17 cellular contexts compared by ENCODE assay signal in genomic region chr3:169618894-169619792, GRCh38. TPM values are rescaled to one million over a fixed set of nuclear protein-coding genes. Genes with fewer than 3 reads are reported as not detected.
DNase-seq lines count a peak whose midpoint lies in the region; ATAC-seq, FAIRE-seq and TF ChIP-seq lines count a peak whose summit lies in the region.
"Had no signal": no experiment of that assay in that cellular context is flagged by ENCODE, and none has a peak within 500 bp of the region (broad histone marks: within the 10 kb centered on the region; RNA-seq: fewer than 3 reads in every experiment).

No MANE protein-coding gene starts in this region.

- no peaks in the 10 kb centered on the region for H3K9me3 ChIP-seq in gastroesophageal sphincter
- H3K9me3 ChIP-seq in skeletal muscle satellite cell (replicated peaks; ENCODE audit: low read length): no peaks in the 10 kb centered on the region
- H3K9me3 ChIP-seq in MG63: no peaks in the 10 kb centered on the region
- H3K9me3 ChIP-seq: BLaER1 had no signal

- TF ChIP-seq POLR2A in gastroesophageal sphincter (IDR thresholded peaks at IDR 0.05): no peak

- no peak for TF ChIP-seq EP300 in gastroesophageal sphincter (IDR thresholded peaks at IDR 0.05)

- no peak overlapping the region for H3K4me3 Mint-ChIP-seq in activated CD8-positive, alpha-beta memory T cell treated with anti-CD3 and anti-CD28 coated beads, Interleukin-2, amount 10 ng/mL, durations not matched to agents 7 days and 5 days
- H3K4me3 Mint-ChIP-seq: activated CD4-positive, alpha-beta memory T cell treated with anti-CD3 and anti-CD28 coated beads for 36 hours; activated T-helper 17 cell treated with anti-CD3 and anti-CD28 coated beads, Interleukin-2, amount 50 U/mL, for 72 hours; stimulated activated memory B cell treated with anti-CD40 and anti-IgM and Interleukin-4, amounts not matched to agents 10 μg/mL and 1 μg/mL and 100 μg/mL, for 72 hours had no signal

- WGBS in gastroesophageal sphincter (ENCODE audit: low coverage in 1 of 2), 2 donors: 51 to 64% methylated on average over 11 to 13 of the region's 14 CpGs

- CTCF ChIA-PET in activated CD8-positive, alpha-beta memory T cell treated with anti-CD3 and anti-CD28 coated beads, Interleukin-2, amount 10 ng/mL, durations not matched to agents 7 days and 5 days (lab: Charles Lee): no interaction called here

- no peaks in the 10 kb centered on the region for H3K36me3 Mint-ChIP-seq in activated CD8-positive, alpha-beta memory T cell treated with anti-CD3 and anti-CD28 coated beads, Interleukin-2, amount 10 ng/mL, durations not matched to agents 7 days and 5 days
- H3K36me3 Mint-ChIP-seq: activated CD4-positive, alpha-beta memory T cell treated with anti-CD3 and anti-CD28 coated beads for 36 hours; stimulated activated memory B cell treated with anti-CD40 and anti-IgM and Interleukin-4, amounts not matched to agents 10 μg/mL and 1 μg/mL and 100 μg/mL, for 72 hours had no signal

- H3K27me3 Mint-ChIP-seq in activated CD8-positive, alpha-beta memory T cell treated with anti-CD3 and anti-CD28 coated beads, Interleukin-2, amount 10 ng/mL, durations not matched to agents 7 days and 5 days: peaks cover 12% of the 10 kb centered on the region

- H3K27ac Mint-ChIP-seq in activated CD8-positive, alpha-beta memory T cell treated with anti-CD3 and anti-CD28 coated beads, Interleukin-2, amount 10 ng/mL, durations not matched to agents 7 days and 5 days: no peak overlapping the region
- H3K27ac Mint-ChIP-seq: activated CD4-positive, alpha-beta memory T cell treated with anti-CD3 and anti-CD28 coated beads for 36 hours; activated T-helper 17 cell treated with anti-CD3 and anti-CD28 coated beads, Interleukin-2, amount 50 U/mL, for 72 hours; stimulated activated memory B cell treated with anti-CD40 and anti-IgM and Interleukin-4, amounts not matched to agents 10 μg/mL and 1 μg/mL and 100 μg/mL, for 72 hours had no signal

- DNase-seq in NCI-H1105 (lab: John Stamatoyannopoulos, UW) (peak; percentile 80), NCI-H69 (lab: John Stamatoyannopoulos, UW) (peak; percentile 94), MG63 (no peak), frontal cortex (ENCODE audit: low spot score in 2 of 2) (no peak), OCI-M2 (lab: John Stamatoyannopoulos, UW; ENCODE audit: unreplicated experiment) (no peak)
- no peak for DNase-seq in activated CD8-positive, alpha-beta memory T cell treated with anti-CD3 and anti-CD28 coated beads, Interleukin-2, amount 10 ng/mL, durations not matched to agents 7 days and 5 days
- DNase-seq: activated CD4-positive, alpha-beta memory T cell treated with anti-CD3 and anti-CD28 coated beads for 36 hours; DND-41; foreskin fibroblast; posterior cingulate gyrus; T-helper 9 cell had no signal

- peak overlapping the region in 2 of 4 donors; percentile 20 for H3K27ac ChIP-seq in gastroesophageal sphincter
- H3K27ac ChIP-seq: BLaER1 had no signal

- peaks cover 0 to 14% (median 0%) of the 10 kb centered on the region in 3 donors for H3K4me1 ChIP-seq in gastroesophageal sphincter
- no peaks in the 10 kb centered on the region for H3K4me1 ChIP-seq in skeletal muscle satellite cell (ENCODE audit: control insufficient read depth, insufficient read depth, low read length)
- H3K4me1 ChIP-seq: BLaER1 had no signal

- H3K9me3 Mint-ChIP-seq in activated CD8-positive, alpha-beta memory T cell treated with anti-CD3 and anti-CD28 coated beads, Interleukin-2, amount 10 ng/mL, durations not matched to agents 7 days and 5 days (ENCODE audit: low read depth): no peaks in the 10 kb centered on the region
- H3K9me3 Mint-ChIP-seq: activated CD4-positive, alpha-beta memory T cell treated with anti-CD3 and anti-CD28 coated beads for 36 hours; activated T-helper 17 cell treated with anti-CD3 and anti-CD28 coated beads, Interleukin-2, amount 50 U/mL, for 72 hours; stimulated activated memory B cell treated with anti-CD40 and anti-IgM and Interleukin-4, amounts not matched to agents 10 μg/mL and 1 μg/mL and 100 μg/mL, for 72 hours had no signal

- H3K4me3 ChIP-seq in gastroesophageal sphincter (no peak overlapping the region), skeletal muscle satellite cell (ENCODE audit: low read length) (no peak overlapping the region), MG63 (no peak overlapping the region)
- H3K4me3 ChIP-seq: BLaER1 had no signal

- H3K9ac ChIP-seq in skeletal muscle satellite cell (ENCODE audit: low read depth, low read length): no peak overlapping the region
- H3K9ac ChIP-seq: BLaER1 had no signal

- TF ChIP-seq CTCF in gastroesophageal sphincter (IDR thresholded peaks at IDR 0.05): no peak

- FAIRE-seq in frontal cortex (lab: Jason Lieb, UNC): no peak
- FAIRE-seq: islet of Langerhans had no signal

- H3K36me3 ChIP-seq in gastroesophageal sphincter: no peaks in the 10 kb centered on the region
- H3K36me3 ChIP-seq in skeletal muscle satellite cell (ENCODE audit: insufficient read depth, low read length): no peaks in the 10 kb centered on the region
- no peaks in the 10 kb centered on the region for H3K36me3 ChIP-seq in MG63
- H3K36me3 ChIP-seq: BLaER1 had no signal

- no peaks in the 10 kb centered on the region for H3K4me1 Mint-ChIP-seq in activated CD8-positive, alpha-beta memory T cell treated with anti-CD3 and anti-CD28 coated beads, Interleukin-2, amount 10 ng/mL, durations not matched to agents 7 days and 5 days
- H3K4me1 Mint-ChIP-seq: activated T-helper 17 cell treated with anti-CD3 and anti-CD28 coated beads, Interleukin-2, amount 50 U/mL, for 72 hours; stimulated activated memory B cell treated with anti-CD40 and anti-IgM and Interleukin-4, amounts not matched to agents 10 μg/mL and 1 μg/mL and 100 μg/mL, for 72 hours had no signal

- peak; percentile 34 for ATAC-seq in gastroesophageal sphincter
- ATAC-seq in activated CD8-positive, alpha-beta memory T cell treated with anti-CD3 and anti-CD28 coated beads, Interleukin-2, amount 10 ng/mL, durations not matched to agents 7 days and 5 days: no peak
- ATAC-seq: activated T-helper 17 cell treated with anti-CD3 and anti-CD28 coated beads, Interleukin-2, amount 50 U/mL, for 72 hours; stimulated activated memory B cell treated with anti-CD40 and anti-IgM and Interleukin-4, amounts not matched to agents 10 μg/mL and 1 μg/mL and 100 μg/mL, for 72 hours had no signal

- H3K4me2 ChIP-seq in skeletal muscle satellite cell (ENCODE audit: low read length): peak overlapping the region; percentile 47
- H3K4me2 ChIP-seq: BLaER1 had no signal

- H3K27me3 ChIP-seq in gastroesophageal sphincter (no peaks in the 10 kb centered on the region), skeletal muscle satellite cell (ENCODE audit: control insufficient read depth, insufficient read depth, low read length) (peaks cover 9% of the 10 kb centered on the region), MG63 (no peaks in the 10 kb centered on the region; the same call in 1 of the 2 replicates)
- H3K27me3 ChIP-seq: BLaER1 had no signal

RNA-seq across cellular contexts. Expression of gene MECOM, which starts 44.4 kb away (rescaled TPM):
- 10 to 100 TPM; 13.7 to 92.6 (median 55.6) TPM for total RNA-seq in gastroesophageal sphincter
- total RNA-seq in skeletal muscle satellite cell (2012; rRNA removed): 0.87 and 1.8 TPM in 2 replicates
- total RNA-seq in MG63 (2014; rRNA removed; shearing (Covaris generic); ENCODE audit: low replicate concordance): 1.2 and 1.4 TPM in 2 replicates
- 6.9 TPM for total RNA-seq in frontal cortex
- not detected for total RNA-seq in activated CD8-positive, alpha-beta memory T cell treated with anti-CD3 and anti-CD28 coated beads, Interleukin-2, amount 10 ng/mL, durations not matched to agents 7 days and 5 days
- total RNA-seq: activated CD4-positive, alpha-beta memory T cell treated with anti-CD3 and anti-CD28 coated beads for 36 hours; activated T-helper 17 cell treated with anti-CD3 and anti-CD28 coated beads, Interleukin-2, amount 50 U/mL, for 72 hours had no signal

Comparison
In these comparisons a context has a peak if more than half of its experiments do, and no peak if none do; other contexts are left out.
1. DNase-seq: peak in NCI-H1105 (single experiment) and NCI-H69 (single experiment); none in MG63 (single experiment), frontal cortex (0 of 2), OCI-M2 (single experiment) and activated CD8-positive, alpha-beta memory T cell treated with anti-CD3 and anti-CD28 coated beads, Interleukin-2, amount 10 ng/mL, durations not matched to agents 7 days and 5 days (single experiment).